1 cellular context compared by ENCODE assay signal in genomic region chr18:54222922-54223567, GRCh38.
TF ChIP-seq lines count a peak whose summit lies in the region.

No MANE protein-coding gene starts in this region.

TF ChIP-seq in GM12878, 131 proteins besides CTCF, POLR2A, EP300 and RAD21 (continued from another document and continues in another):
- TF ChIP-seq E2F4 (IDR thresholded peaks at IDR 0.05; ENCODE audit: low read depth, low read length) (no peak), KLF5 (IDR thresholded peaks at IDR 0.05; ENCODE audit: partially characterized antibody) (no peak), EED (IDR thresholded peaks at IDR 0.05; ENCODE audit: low read depth) (peak; percentile 73), ZZZ3 (IDR thresholded peaks at IDR 0.05; ENCODE audit: control insufficient read depth, insufficient read length, low read depth) (no peak), SMAD1 (IDR thresholded peaks at IDR 0.05; ENCODE audit: low read depth, partially characterized antibody) (peak; percentile 19), SKIL (IDR thresholded peaks at IDR 0.05; ENCODE audit: low read depth, poor library complexity, severe bottlenecking) (peak; percentile 94), POLR2AphosphoS5 (IDR thresholded peaks at IDR 0.05; ENCODE audit: low read length) (peak; percentile 64; the same call in 1 of the 2 replicates), RB1 (IDR thresholded peaks at IDR 0.05; ENCODE audit: borderline replicate concordance) (no peak), PKNOX1 (IDR thresholded peaks at IDR 0.05) (peak; percentile 94), SREBF2 (IDR thresholded peaks at IDR 0.05; ENCODE audit: low read length) (no peak), ZNF687 (IDR thresholded peaks at IDR 0.05) (0 out of 2 replicates have a peak, but pooled peaks have one; percentile 19), E4F1 (IDR thresholded peaks at IDR 0.05; ENCODE audit: borderline replicate concordance, partially characterized antibody) (no peak), POLR2AphosphoS2 (IDR thresholded peaks at IDR 0.05; ENCODE audit: low read depth, low read length) (peak; percentile 37; the same call in 1 of the 2 replicates), TAF1 (IDR thresholded peaks at IDR 0.05; ENCODE audit: borderline replicate concordance, low read depth, low read length) (no peak), PML (IDR thresholded peaks at IDR 0.05; ENCODE audit: low read length) (peak; percentile 62), MEF2A (IDR thresholded peaks at IDR 0.05; ENCODE audit: insufficient read depth, low read depth, low read length) (peak; percentile 30; the same call in 1 of the 2 replicates), ASH2L (IDR thresholded peaks at IDR 0.05; ENCODE audit: borderline replicate concordance, low read depth) (no peak), TCF3 (IDR thresholded peaks at IDR 0.05; ENCODE audit: borderline replicate concordance, insufficient read depth, low read depth, low read length) (no peak), KAT2A (conservative IDR thresholded peaks at IDR 0.05; ENCODE audit: control insufficient read depth, low read depth, low read length) (no peak), ZNF24 (IDR thresholded peaks at IDR 0.05) (no peak), ETV6 (conservative IDR thresholded peaks at IDR 0.05 in 1 of 2, IDR thresholded peaks at IDR 0.05 in 1 of 2; ENCODE audit: borderline replicate concordance in 1 of 2, low read depth in 1 of 2) (peak in 1 of 2 experiments; percentile 58; a peak in 2 of 4 replicates), USF2 (IDR thresholded peaks at IDR 0.05; ENCODE audit: borderline replicate concordance, low read depth, low read length) (no peak; the same call in 1 of the 2 replicates), SREBF1 (IDR thresholded peaks at IDR 0.05; ENCODE audit: low read length) (no peak), TARDBP (IDR thresholded peaks at IDR 0.05; ENCODE audit: borderline replicate concordance) (0 out of 2 replicates have a peak, but pooled peaks have one; percentile 53), MLLT1 (IDR thresholded peaks at IDR 0.05) (no peak), NR2C1 (IDR thresholded peaks at IDR 0.05) (no peak), BHLHE40 (IDR thresholded peaks at IDR 0.05; ENCODE audit: borderline replicate concordance in 1 of 2, low read depth in 2 of 2, low read length in 1 of 2) (peak; percentile 62 to 77; a peak in 3 of 4 replicates), ATF2 (IDR thresholded peaks at IDR 0.05; ENCODE audit: low read length) (peak; percentile 78), TBL1XR1 (IDR thresholded peaks at IDR 0.05; ENCODE audit: low read depth, low read length) (peak; percentile 84), BCL11A (IDR thresholded peaks at IDR 0.05; ENCODE audit: low read depth, low read length) (peak; percentile 58; the same call in 1 of the 2 replicates), JUNB (IDR thresholded peaks at IDR 0.05) (peak; percentile 35; the same call in 1 of the 2 replicates), MTA2 (IDR thresholded peaks at IDR 0.05; ENCODE audit: low read depth) (peak; percentile 79), RUNX3 (IDR thresholded peaks at IDR 0.05; ENCODE audit: low read length) (peak; percentile 74), STAT3 (IDR thresholded peaks at IDR 0.05; ENCODE audit: low read depth, low read length) (0 out of 2 replicates have a peak, but pooled peaks have one; percentile 54), GATAD2B (conservative IDR thresholded peaks at IDR 0.05; ENCODE audit: low read depth) (peak; percentile 81; the same call in 1 of the 2 replicates), STAT1 (conservative IDR thresholded peaks at IDR 0.05) (no peak), ATF7 (IDR thresholded peaks at IDR 0.05; ENCODE audit: low read depth) (peak; percentile 70), PRDM15 (CRISPR knock-in tag; IDR thresholded peaks at IDR 0.05) (no peak), MAX (IDR thresholded peaks at IDR 0.05; ENCODE audit: low read depth, low read length) (no peak), TCF7 (IDR thresholded peaks at IDR 0.05; ENCODE audit: borderline replicate concordance) (peak; percentile 82)
